1 cellular context compared by ENCODE assay signal in the genomic region with DNA sequence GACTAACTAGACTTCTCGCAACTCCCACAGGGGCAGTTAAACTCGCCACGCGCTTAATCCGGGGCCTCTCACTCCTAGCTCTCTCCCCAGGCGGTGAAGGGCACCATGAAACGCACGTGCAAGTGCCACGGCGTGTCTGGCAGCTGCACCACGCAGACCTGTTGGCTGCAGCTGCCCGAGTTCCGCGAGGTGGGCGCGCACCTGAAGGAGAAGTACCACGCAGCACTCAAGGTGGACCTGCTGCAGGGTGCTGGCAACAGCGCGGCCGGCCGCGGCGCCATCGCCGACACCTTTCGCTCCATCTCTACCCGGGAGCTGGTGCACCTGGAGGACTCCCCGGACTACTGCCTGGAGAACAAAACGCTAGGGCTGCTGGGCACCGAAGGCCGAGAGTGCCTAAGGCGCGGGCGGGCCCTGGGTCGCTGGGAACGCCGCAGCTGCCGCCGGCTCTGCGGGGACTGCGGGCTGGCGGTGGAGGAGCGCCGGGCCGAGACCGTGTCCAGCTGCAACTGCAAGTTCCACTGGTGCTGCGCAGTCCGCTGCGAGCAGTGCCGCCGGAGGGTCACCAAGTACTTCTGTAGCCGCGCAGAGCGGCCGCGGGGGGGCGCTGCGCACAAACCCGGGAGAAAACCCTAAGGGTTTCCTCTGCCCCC.
TF ChIP-seq lines count a peak whose summit lies in the region.

No MANE protein-coding gene starts in this region.

TF ChIP-seq in SK-N-SH, 30 proteins besides CTCF, POLR2A, EP300 and RAD21 (continued from another document):
- TF ChIP-seq, protein P1, sequence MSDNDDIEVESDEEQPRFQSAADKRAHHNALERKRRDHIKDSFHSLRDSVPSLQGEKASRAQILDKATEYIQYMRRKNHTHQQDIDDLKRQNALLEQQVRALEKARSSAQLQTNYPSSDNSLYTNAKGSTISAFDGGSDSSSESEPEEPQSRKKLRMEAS (IDR thresholded peaks at IDR 0.05; ENCODE audit: low read depth), result no peak
- TF ChIP-seq, protein P2, sequence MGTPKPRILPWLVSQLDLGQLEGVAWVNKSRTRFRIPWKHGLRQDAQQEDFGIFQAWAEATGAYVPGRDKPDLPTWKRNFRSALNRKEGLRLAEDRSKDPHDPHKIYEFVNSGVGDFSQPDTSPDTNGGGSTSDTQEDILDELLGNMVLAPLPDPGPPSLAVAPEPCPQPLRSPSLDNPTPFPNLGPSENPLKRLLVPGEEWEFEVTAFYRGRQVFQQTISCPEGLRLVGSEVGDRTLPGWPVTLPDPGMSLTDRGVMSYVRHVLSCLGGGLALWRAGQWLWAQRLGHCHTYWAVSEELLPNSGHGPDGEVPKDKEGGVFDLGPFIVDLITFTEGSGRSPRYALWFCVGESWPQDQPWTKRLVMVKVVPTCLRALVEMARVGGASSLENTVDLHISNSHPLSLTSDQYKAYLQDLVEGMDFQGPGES (IDR thresholded peaks at IDR 0.05; ENCODE audit: low read depth, low read length), result no peak
- TF ChIP-seq, protein P3, sequence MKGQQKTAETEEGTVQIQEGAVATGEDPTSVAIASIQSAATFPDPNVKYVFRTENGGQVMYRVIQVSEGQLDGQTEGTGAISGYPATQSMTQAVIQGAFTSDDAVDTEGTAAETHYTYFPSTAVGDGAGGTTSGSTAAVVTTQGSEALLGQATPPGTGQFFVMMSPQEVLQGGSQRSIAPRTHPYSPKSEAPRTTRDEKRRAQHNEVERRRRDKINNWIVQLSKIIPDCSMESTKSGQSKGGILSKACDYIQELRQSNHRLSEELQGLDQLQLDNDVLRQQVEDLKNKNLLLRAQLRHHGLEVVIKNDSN (IDR thresholded peaks at IDR 0.05; ENCODE audit: borderline replicate concordance, low read depth), result no peak
- TF ChIP-seq NFIC (IDR thresholded peaks at IDR 0.05; ENCODE audit: borderline replicate concordance) (no peak), CHD2 (IDR thresholded peaks at IDR 0.05; ENCODE audit: low read length, partially characterized antibody) (no peak), MEF2A (IDR thresholded peaks at IDR 0.05; ENCODE audit: borderline replicate concordance, low read depth) (no peak), ELF1 (IDR thresholded peaks at IDR 0.05) (no peak), RFX5 (IDR thresholded peaks at IDR 0.05; ENCODE audit: low read length) (peak; percentile 84), NRF1 (IDR thresholded peaks at IDR 0.05; ENCODE audit: low read depth, low read length) (peak; percentile 34; the same call in 1 of the 2 replicates), MXI1 (IDR thresholded peaks at IDR 0.05; ENCODE audit: low read depth, low read length) (0 out of 2 replicates have a peak, but pooled peaks have one; percentile 12), TEAD4 (IDR thresholded peaks at IDR 0.05; ENCODE audit: borderline replicate concordance, insufficient read depth) (no peak), SIN3A (IDR thresholded peaks at IDR 0.05; ENCODE audit: borderline replicate concordance, low read depth, low read length) (no peak), TCF12 (IDR thresholded peaks at IDR 0.05) (no peak), EZH2phosphoT487 (IDR thresholded peaks at IDR 0.05; ENCODE audit: borderline replicate concordance, low read depth) (no peak), RCOR1 (IDR thresholded peaks at IDR 0.05; ENCODE audit: low read length) (0 out of 2 replicates have a peak, but pooled peaks have one; percentile 20), FOXM1 (IDR thresholded peaks at IDR 0.05; ENCODE audit: low read depth) (no peak), YY1 (IDR thresholded peaks at IDR 0.05; ENCODE audit: low read depth) (no peak), SMC3 (IDR thresholded peaks at IDR 0.05; ENCODE audit: low read depth, low read length) (peak; percentile 59), RXRA (IDR thresholded peaks at IDR 0.05; ENCODE audit: borderline replicate concordance, low read depth) (no peak), FOXJ3 (CRISPR knock-in tag; IDR thresholded peaks at IDR 0.05) (no peak)
- TF ChIP-seq, protein P4, sequence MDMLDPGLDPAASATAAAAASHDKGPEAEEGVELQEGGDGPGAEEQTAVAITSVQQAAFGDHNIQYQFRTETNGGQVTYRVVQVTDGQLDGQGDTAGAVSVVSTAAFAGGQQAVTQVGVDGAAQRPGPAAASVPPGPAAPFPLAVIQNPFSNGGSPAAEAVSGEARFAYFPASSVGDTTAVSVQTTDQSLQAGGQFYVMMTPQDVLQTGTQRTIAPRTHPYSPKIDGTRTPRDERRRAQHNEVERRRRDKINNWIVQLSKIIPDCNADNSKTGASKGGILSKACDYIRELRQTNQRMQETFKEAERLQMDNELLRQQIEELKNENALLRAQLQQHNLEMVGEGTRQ (IDR thresholded peaks at IDR 0.05; ENCODE audit: borderline replicate concordance, low read depth, low read length), result no peak
- TF ChIP-seq, protein P5, sequence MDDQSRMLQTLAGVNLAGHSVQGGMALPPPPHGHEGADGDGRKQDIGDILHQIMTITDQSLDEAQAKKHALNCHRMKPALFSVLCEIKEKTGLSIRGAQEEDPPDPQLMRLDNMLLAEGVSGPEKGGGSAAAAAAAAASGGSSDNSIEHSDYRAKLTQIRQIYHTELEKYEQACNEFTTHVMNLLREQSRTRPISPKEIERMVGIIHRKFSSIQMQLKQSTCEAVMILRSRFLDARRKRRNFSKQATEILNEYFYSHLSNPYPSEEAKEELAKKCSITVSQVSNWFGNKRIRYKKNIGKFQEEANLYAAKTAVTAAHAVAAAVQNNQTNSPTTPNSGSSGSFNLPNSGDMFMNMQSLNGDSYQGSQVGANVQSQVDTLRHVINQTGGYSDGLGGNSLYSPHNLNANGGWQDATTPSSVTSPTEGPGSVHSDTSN (IDR thresholded peaks at IDR 0.05), result no peak
TF ChIP-seq in SK-N-SH: peak in this region for 6.
